13 cellular contexts compared by ENCODE assay signal in the genomic region with DNA sequence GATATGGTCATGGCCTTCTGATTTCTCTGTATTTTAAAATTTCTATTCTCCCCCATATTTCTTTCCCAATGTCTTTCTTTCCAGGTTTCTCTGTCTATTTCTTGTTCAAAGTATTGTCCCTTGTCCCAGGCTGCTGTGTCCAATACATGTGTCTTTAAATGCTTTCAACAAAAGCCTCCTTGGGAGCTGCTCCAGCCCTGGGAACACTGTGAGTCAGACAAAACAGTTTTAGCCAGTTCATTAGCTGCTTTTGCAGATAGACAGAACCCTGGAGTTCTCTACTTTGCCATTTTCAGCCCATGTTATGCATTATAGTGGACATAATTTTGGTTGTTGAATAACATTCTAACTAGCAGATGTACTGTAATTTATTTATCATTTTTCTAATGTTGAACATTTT.
"Had no signal": no experiment of that assay in that cellular context is flagged by ENCODE, and none has a peak within 500 bp of the region (broad histone marks: within the 10 kb centered on the region; RNA-seq: fewer than 3 reads in every experiment).

No MANE protein-coding gene starts in this region.

- H3K36me3 ChIP-seq: breast epithelium, prostate gland, right lobe of liver, spleen had no signal

- H3K4me3 Mint-ChIP-seq: nephron had no signal

- DNase-seq: activated CD4-positive, alpha-beta T cell treated with anti-CD3 and anti-CD28 coated beads, Interleukin-2, amount 10 ng/mL, durations not matched to agents 24 days and 14 days; activated CD4-positive, CD25-positive, alpha-beta regulatory T cell; activated CD8-positive, alpha-beta memory T cell treated with anti-CD3 and anti-CD28 coated beads, Interleukin-2, amount 50 U/mL, for 48 hours; activated gamma-delta T cell treated with Interleukin-2 at 50 U/mL for 16 hours; activated naive CD8-positive, alpha-beta T cell treated with anti-CD3 and anti-CD28 coated beads, Interleukin-2, amount 10 ng/mL, durations not matched to agents 7 days and 5 days; kidney glomerular epithelial cell; right lobe of liver; spleen; stimulated activated naive CD8-positive, alpha-beta T cell treated with anti-CD3 and anti-CD28 coated beads, Interleukin-15, amount 100 ng/mL, for 72 hours; T-helper 2 cell had no signal

- H3K27ac Mint-ChIP-seq: activated CD4-positive, alpha-beta T cell treated with anti-CD3 and anti-CD28 coated beads, Interleukin-2, amount 10 ng/mL, durations not matched to agents 24 days and 14 days; nephron had no signal

- H3K4me1 Mint-ChIP-seq: nephron had no signal

- H3K9me3 ChIP-seq: prostate gland, right lobe of liver had no signal

- ATAC-seq: stimulated activated naive CD8-positive, alpha-beta T cell treated with anti-CD3 and anti-CD28 coated beads, Interleukin-15, amount 100 ng/mL, for 72 hours had no signal

- H3K27me3 Mint-ChIP-seq: activated CD4-positive, alpha-beta T cell treated with anti-CD3 and anti-CD28 coated beads, Interleukin-2, amount 10 ng/mL, durations not matched to agents 24 days and 14 days; activated naive CD8-positive, alpha-beta T cell treated with anti-CD3 and anti-CD28 coated beads, Interleukin-2, amount 10 ng/mL, durations not matched to agents 7 days and 5 days; stimulated activated naive CD8-positive, alpha-beta T cell treated with anti-CD3 and anti-CD28 coated beads, Interleukin-15, amount 100 ng/mL, for 72 hours had no signal

- H3K27me3 ChIP-seq: breast epithelium, right lobe of liver, spleen had no signal

- H3K27ac ChIP-seq: breast epithelium, prostate gland, right lobe of liver, spleen had no signal

- H3K4me3 ChIP-seq: breast epithelium, prostate gland, right lobe of liver, spleen had no signal

- H3K4me1 ChIP-seq: breast epithelium, prostate gland, right lobe of liver had no signal
